Comparison of ENCODE assay signal across 1 cellular context in genomic region chr4:108620101-108620932, GRCh38.
TF ChIP-seq lines count a peak whose summit lies in the region.

RPL34 (plus strand) TSS chr4:108620576; CDS start chr4:108621960, 1,384 bp downstream.

TF ChIP-seq in HEK293, 187 proteins besides CTCF, POLR2A, EP300 and RAD21 (continued from another document):
- peak; percentile 17; the same call in 1 of the 2 replicates for TF ChIP-seq ZNF513 (tag by site-specific recombination; IDR thresholded peaks at IDR 0.05)
- TF ChIP-seq ZNF629 (tag by site-specific recombination; IDR thresholded peaks at IDR 0.05): peak; percentile 92
- TF ChIP-seq ZSCAN30 (tag by site-specific recombination; IDR thresholded peaks at IDR 0.05): peak; percentile 50; the same call in 1 of the 2 replicates
- no peak for TF ChIP-seq ZNF768 (tag by site-specific recombination; IDR thresholded peaks at IDR 0.05)
- peak; percentile 71; the same call in 1 of the 2 replicates for TF ChIP-seq TCF7L2 (IDR thresholded peaks at IDR 0.05; ENCODE audit: borderline replicate concordance, low read depth, low read length)
- TF ChIP-seq MEIS1 (CRISPR knock-in tag; IDR thresholded peaks at IDR 0.05; ENCODE audit: borderline replicate concordance): no peak
- peak; percentile 98 for TF ChIP-seq ZNF335 (tag by site-specific recombination; conservative IDR thresholded peaks at IDR 0.05)
- TF ChIP-seq ZBTB11 (tag by site-specific recombination; conservative IDR thresholded peaks at IDR 0.05; ENCODE audit: low read depth): peak; percentile 87
- TF ChIP-seq ZBTB21 (tag by site-specific recombination; IDR thresholded peaks at IDR 0.05): peak; percentile 83
- TF ChIP-seq ZNF660 (tag by site-specific recombination; IDR thresholded peaks at IDR 0.05): 0 out of 2 replicates have a peak, but pooled peaks have one; percentile 43
- peak; percentile 74 for TF ChIP-seq YY1 (tag by site-specific recombination; IDR thresholded peaks at IDR 0.05)
- TF ChIP-seq ZNF639 (tag by site-specific recombination; IDR thresholded peaks at IDR 0.05): peak; percentile 46; the same call in 1 of the 2 replicates
- peak; percentile 19; the same call in 1 of the 2 replicates for TF ChIP-seq ZNF324 (tag by site-specific recombination; IDR thresholded peaks at IDR 0.05)
- no peak for TF ChIP-seq GLIS2 (tag by site-specific recombination; IDR thresholded peaks at IDR 0.05)
- TF ChIP-seq ZNF416 (tag by site-specific recombination; IDR thresholded peaks at IDR 0.05): no peak
- TF ChIP-seq KLF8 (tag by site-specific recombination; IDR thresholded peaks at IDR 0.05): peak; percentile 44; the same call in 1 of the 2 replicates
- 0 out of 2 replicates have a peak, but pooled peaks have one; percentile 44 for TF ChIP-seq ZNF692 (tag by site-specific recombination; IDR thresholded peaks at IDR 0.05)
- peak; percentile 44; the same call in 1 of the 2 replicates for TF ChIP-seq SP7 (tag by site-specific recombination; IDR thresholded peaks at IDR 0.05)
- peak; percentile 84 for TF ChIP-seq ZBTB48 (tag by site-specific recombination; IDR thresholded peaks at IDR 0.05)
- TF ChIP-seq SP2 (tag by site-specific recombination; IDR thresholded peaks at IDR 0.05): peak; percentile 92
- TF ChIP-seq MYNN (tag by site-specific recombination; IDR thresholded peaks at IDR 0.05; ENCODE audit: borderline replicate concordance): peak; percentile 75; the same call in 1 of the 2 replicates
- peak; percentile 64 for TF ChIP-seq ZBTB8A (tag by site-specific recombination; IDR thresholded peaks at IDR 0.05)
- peak; percentile 44; the same call in 1 of the 2 replicates for TF ChIP-seq ZBTB17 (tag by site-specific recombination; IDR thresholded peaks at IDR 0.05)
- TF ChIP-seq ZNF366 (tag by site-specific recombination; conservative IDR thresholded peaks at IDR 0.05): peak; percentile 64; the same call in 1 of the 2 replicates
- TF ChIP-seq KLF9 (tag by site-specific recombination; IDR thresholded peaks at IDR 0.05; ENCODE audit: low read depth): peak; percentile 83
